ENCODE assay signal across 10 cellular contexts in genomic region chr17:39782481-39782880, GRCh38. TPM values are rescaled to one million over a fixed set of nuclear protein-coding genes. Genes with fewer than 3 reads are reported as not detected.
DNase-seq lines count a peak whose midpoint lies in the region; ATAC-seq and TF ChIP-seq lines count a peak whose summit lies in the region.
"Had no signal": no experiment of that assay in that cellular context is flagged by ENCODE, and none has a peak within 500 bp of the region (broad histone marks: within the 10 kb centered on the region; RNA-seq: fewer than 3 reads in every experiment).

No MANE protein-coding gene starts in this region.

- no peaks in the 10 kb centered on the region for H3K9me3 ChIP-seq in smooth muscle cell (replicated peaks; ENCODE audit: low read depth)
- H3K9me3 ChIP-seq: A549 had no signal

- peak overlapping the region; percentile 1 for H3K4me3 Mint-ChIP-seq in central memory CD8-positive, alpha-beta T cell

- H4K20me1 ChIP-seq in smooth muscle cell (ENCODE audit: low read depth) = no peaks in the 10 kb centered on the region

- ATAC-seq in central memory CD8-positive, alpha-beta T cell (replicated peaks; ENCODE audit: extremely low read depth, poor library complexity, severe bottlenecking) = no peak
- ATAC-seq in HG02759 (IDR thresholded peaks at IDR 0.05; ENCODE audit: unreplicated experiment) (no peak), GM19463 (IDR thresholded peaks at IDR 0.05; ENCODE audit: unreplicated experiment) (no peak)
- ATAC-seq: A549 had no signal

- H3K27me3 Mint-ChIP-seq in central memory CD8-positive, alpha-beta T cell = no peaks in the 10 kb centered on the region

- 2% methylated on average over 4 of the region's 4 CpGs for WGBS in smooth muscle cell (ENCODE audit: low lambda C conversion rate)

- H3K27ac Mint-ChIP-seq in central memory CD8-positive, alpha-beta T cell (ENCODE audit: low read depth) = peak overlapping the region; percentile 92

- H3K27ac ChIP-seq in smooth muscle cell (ENCODE audit: low read depth) = peak overlapping the region; percentile 88
- H3K27ac ChIP-seq: A549 had no signal

- peaks cover 40% of the 10 kb centered on the region for H3K36me3 Mint-ChIP-seq in central memory CD8-positive, alpha-beta T cell (ENCODE audit: insufficient read depth)

- no peak overlapping the region for H3K4me3 ChIP-seq in smooth muscle cell
- H3K4me3 ChIP-seq: A549 had no signal

- TF ChIP-seq CTCF in smooth muscle cell (IDR thresholded peaks at IDR 0.05; ENCODE audit: borderline replicate concordance, insufficient read depth, poor library complexity, severe bottlenecking) = no peak

- H3F3A ChIP-seq in smooth muscle cell (ENCODE audit: low read depth) = no peaks in the 10 kb centered on the region

- H3K4me2 ChIP-seq in smooth muscle cell = peak overlapping the region; percentile 46
- H3K4me2 ChIP-seq: A549 had no signal

- peaks cover 59% of the 10 kb centered on the region for H3K4me1 Mint-ChIP-seq in central memory CD8-positive, alpha-beta T cell

- H3K9me3 Mint-ChIP-seq in central memory CD8-positive, alpha-beta T cell = no peaks in the 10 kb centered on the region

- peak overlapping the region; percentile 45 for H2AFZ ChIP-seq in smooth muscle cell (ENCODE audit: low read depth)

- H3K36me3 ChIP-seq in smooth muscle cell (ENCODE audit: low read depth) = no peaks in the 10 kb centered on the region

- peaks cover 9% of the 10 kb centered on the region for H3K4me1 ChIP-seq in smooth muscle cell (ENCODE audit: low read depth)
- H3K4me1 ChIP-seq: A549 had no signal

- H3K79me2 ChIP-seq in smooth muscle cell (ENCODE audit: low read depth) = no peaks in the 10 kb centered on the region

- H3K27me3 ChIP-seq in smooth muscle cell (ENCODE audit: low read depth) = peaks cover 6% of the 10 kb centered on the region

- peak overlapping the region; percentile 52 for H3K9ac ChIP-seq in smooth muscle cell (ENCODE audit: low read depth)

- DNase-seq in SIG-M5 treated with dmso at 0.1 percent for 504 hours (lab: John Stamatoyannopoulos, UW; ENCODE audit: unreplicated experiment) (peak; percentile 68), SIG-M5 (lab: John Stamatoyannopoulos, UW) (no peak), NOMO-1 treated with dmso at 0.1 percent for 144 hours (lab: John Stamatoyannopoulos, UW; ENCODE audit: unreplicated experiment) (peak; percentile 21), smooth muscle cell (lab: John Stamatoyannopoulos, UW; ENCODE audit: unreplicated experiment) (no peak), T1000 (lab: John Stamatoyannopoulos, UW) (no peak)
- no peak for DNase-seq in central memory CD8-positive, alpha-beta T cell (ENCODE audit: low spot score in 2 of 2)
- DNase-seq: activated effector memory CD4-positive, alpha-beta T cell treated with anti-CD3 and anti-CD28 coated beads, Interleukin-2, amount 50 U/mL, for 16 hours had no signal

RNA-seq across cellular contexts. Expression of gene GRB7, which starts 44.7 kb away (rescaled TPM):
- 2.7 and 3.6 TPM in 2 replicates for total RNA-seq in smooth muscle cell
- 4.1 and 9.1 TPM in 2 replicates for polyA plus RNA-seq in smooth muscle cell

RNA-seq across cellular contexts. Expression of gene MIEN1, which starts 52.1 kb away (rescaled TPM):
- total RNA-seq in smooth muscle cell = 33.5 and 55.8 TPM in 2 replicates
- 70.7 and 71.5 TPM in 2 replicates for polyA plus RNA-seq in smooth muscle cell

Comparison
In these comparisons a context has a peak if more than half of its experiments do, and no peak if none do; other contexts are left out.
1. DNase-seq: peak in SIG-M5 treated with dmso at 0.1 percent for 504 hours (single experiment) and NOMO-1 treated with dmso at 0.1 percent for 144 hours (single experiment); none in SIG-M5 (single experiment), central memory CD8-positive, alpha-beta T cell (0 of 2), smooth muscle cell (single experiment) and T1000 (single experiment).